3 cellular contexts compared by ENCODE assay signal in the genomic region with DNA sequence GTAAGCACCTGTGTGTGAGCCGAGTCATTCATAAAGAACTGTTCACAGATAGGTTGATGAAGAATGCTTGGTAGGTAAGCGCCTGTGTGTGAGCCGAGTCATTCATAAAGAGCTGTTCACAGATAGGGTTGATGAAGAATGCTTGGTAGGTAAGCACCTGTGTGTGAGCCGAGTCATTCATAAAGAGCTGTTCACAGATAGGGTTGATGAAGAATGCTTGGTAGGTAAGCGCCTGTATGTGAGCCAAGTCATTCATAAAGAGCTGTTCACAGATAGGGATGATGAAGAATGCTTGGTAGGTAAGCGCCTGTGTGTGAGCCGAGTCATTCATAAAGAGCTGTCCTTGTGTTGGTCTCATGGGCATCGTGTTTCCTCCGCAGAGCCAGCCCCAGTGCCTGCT. TPM values are rescaled to one million over a fixed set of nuclear protein-coding genes. Genes with fewer than 3 reads are reported as not detected.
"Had no signal": no experiment of that assay in that cellular context is flagged by ENCODE, and none has a peak within 500 bp of the region (broad histone marks: within the 10 kb centered on the region; RNA-seq: fewer than 3 reads in every experiment).

No MANE protein-coding gene starts in this region.

RNA-seq across cellular contexts. Expression of gene ERVH48-1, which starts 16.9 kb away (rescaled TPM):
- total RNA-seq: GM23248, H4, HFFc6 had no signal
- polyA plus RNA-seq: GM23248 had no signal
